8 cellular contexts compared by ENCODE assay signal in the genomic region with DNA sequence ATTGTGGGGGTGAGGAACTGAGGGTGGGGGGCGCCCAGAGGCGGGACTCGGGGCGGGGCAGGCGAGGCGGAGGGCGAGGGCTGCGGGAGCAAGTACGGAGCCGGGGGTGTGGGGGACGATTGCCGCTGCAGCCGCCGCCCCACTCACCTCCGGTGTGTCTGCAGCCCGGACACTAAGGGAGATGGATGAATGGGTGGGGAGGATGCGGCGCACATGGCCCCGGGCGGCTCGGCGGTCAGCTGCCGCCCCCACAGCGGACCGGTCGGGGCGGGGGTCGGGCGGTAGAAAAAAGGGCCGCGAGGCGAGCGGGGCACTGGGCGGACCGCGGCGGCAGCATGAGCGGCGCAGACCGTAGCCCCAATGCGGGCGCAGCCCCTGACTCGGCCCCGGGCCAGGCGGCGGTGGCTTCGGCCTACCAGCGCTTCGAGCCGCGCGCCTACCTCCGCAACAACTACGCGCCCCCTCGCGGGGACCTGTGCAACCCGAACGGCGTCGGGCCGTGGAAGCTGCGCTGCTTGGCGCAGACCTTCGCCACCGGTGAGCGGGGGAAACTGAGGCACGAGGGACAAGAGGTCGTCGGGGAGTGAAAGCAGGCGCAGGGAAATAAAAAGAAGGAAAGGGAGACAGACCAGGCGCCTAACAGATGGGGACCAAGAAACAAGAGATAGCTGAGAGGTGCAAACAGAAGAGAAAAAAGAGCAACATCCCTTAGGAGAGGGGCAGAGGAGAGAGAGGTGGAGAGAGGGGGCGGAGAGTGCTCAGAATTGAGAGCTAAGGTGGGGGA. TPM values are rescaled to one million over a fixed set of nuclear protein-coding genes. Genes with fewer than 3 reads are reported as not detected.
DNase-seq lines count a peak whose midpoint lies in the region; ATAC-seq and TF ChIP-seq lines count a peak whose summit lies in the region.

A gene with protein sequence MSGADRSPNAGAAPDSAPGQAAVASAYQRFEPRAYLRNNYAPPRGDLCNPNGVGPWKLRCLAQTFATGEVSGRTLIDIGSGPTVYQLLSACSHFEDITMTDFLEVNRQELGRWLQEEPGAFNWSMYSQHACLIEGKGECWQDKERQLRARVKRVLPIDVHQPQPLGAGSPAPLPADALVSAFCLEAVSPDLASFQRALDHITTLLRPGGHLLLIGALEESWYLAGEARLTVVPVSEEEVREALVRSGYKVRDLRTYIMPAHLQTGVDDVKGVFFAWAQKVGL (plus strand): TSS at position 313 of the 784 bp plus-strand sequence. CDS start 23 bp downstream, at position 336.

- no peak within 1 kb of the TSS for H2AFZ ChIP-seq in OCI-LY7 (ENCODE audit: low read length)
- peak within 1 kb of the TSS; percentile 76 for H2AFZ ChIP-seq in neuron (ENCODE audit: low read depth, low read length)

- H3K36me3 ChIP-seq in OCI-LY7 (ENCODE audit: insufficient read depth, low read length) (no peaks in the 10 kb centered on the region), neuron (ENCODE audit: insufficient read depth, low read length) (no peaks in the 10 kb centered on the region), thoracic aorta (no peaks in the 10 kb centered on the region)

- no TSS peak for BruUV-seq in OCI-LY7 (replicated peaks; lab: Mats Ljungman, UMichigan)

- peak; percentile 79 for DNase-seq in 8988T
- peak; percentile 75 for DNase-seq in GM19238 (ENCODE audit: insufficient read length, low spot score)
- peak; percentile 56 for DNase-seq in OCI-LY7 (ENCODE audit: low spot score)
- peak; percentile 47 for DNase-seq in activated effector memory CD4-positive, alpha-beta T cell treated with Interleukin-2 at 50 U/mL for 16 hours
- peak; percentile 42 for DNase-seq in fibroblast of the aortic adventitia (ENCODE audit: low read depth)
- no peak for DNase-seq in thoracic aorta (ENCODE audit: low spot score)

- no peaks in the 10 kb centered on the region for H3K79me2 ChIP-seq in OCI-LY7 (ENCODE audit: insufficient read depth, low read depth, low read length)

- H4K20me1 ChIP-seq in OCI-LY7 (ENCODE audit: insufficient read depth, low read length): no peaks in the 10 kb centered on the region

- H3K9me3 ChIP-seq in OCI-LY7 (ENCODE audit: low read length) (no peaks in the 10 kb centered on the region), neuron (ENCODE audit: low read length) (no peaks in the 10 kb centered on the region), thoracic aorta (no peaks in the 10 kb centered on the region)

- CTCF ChIA-PET in OCI-LY7 (lab: Charles Lee; ENCODE audit: unreplicated experiment): interaction anchor here (0.6 to 1.0 kb wide), 2 partner anchors 14 to 16 kb away, joined by 3 read pairs; no protein-coding TSS in a partner anchor

- intact Hi-C loops in OCI-LY7 (cut with micrococcal nuclease; ENCODE audit: unreplicated experiment): no loop called here

- no peaks in the 10 kb centered on the region for H3K4me1 ChIP-seq in OCI-LY7 (ENCODE audit: insufficient read depth, low read length, poor library complexity, severe bottlenecking)
- peaks cover 8% of the 10 kb centered on the region for H3K4me1 ChIP-seq in neuron (ENCODE audit: insufficient read depth, low read length)
- peaks cover 22 to 69% of the 10 kb centered on the region in 2 donors for H3K4me1 ChIP-seq in thoracic aorta (ENCODE audit: control insufficient read depth in 1 of 2, low read depth in 2 of 2)

- peak within 1 kb of the TSS; percentile 53; the same call in 1 of the 2 replicates for H3K4me2 ChIP-seq in OCI-LY7 (ENCODE audit: low read length)

- peak; percentile 76 for TF ChIP-seq CTCF in OCI-LY7 (conservative IDR thresholded peaks at IDR 0.05; ENCODE audit: low read length)
- TF ChIP-seq CTCF in fibroblast of the aortic adventitia (IDR thresholded peaks at IDR 0.05; ENCODE audit: insufficient read depth, low read length): peak; percentile 68
- TF ChIP-seq CTCF in thoracic aorta (IDR thresholded peaks at IDR 0.05): peak; percentile 69

- H3K9me2 ChIP-seq in OCI-LY7 (ENCODE audit: insufficient read depth, low read length): no peaks in the 10 kb centered on the region

- no peak for ATAC-seq in thoracic aorta (ENCODE audit: insufficient number of reproducible peaks, low FRiP score, low read depth)
- ATAC-seq in HG02973 (IDR thresholded peaks at IDR 0.05; ENCODE audit: unreplicated experiment): no peak

- H3K4me3 ChIP-seq in OCI-LY7 (ENCODE audit: low read depth, low read length, poor library complexity, severe bottlenecking): no peak within 1 kb of the TSS
- H3K4me3 ChIP-seq in fibroblast of the aortic adventitia (ENCODE audit: low read depth, low read length): peak within 1 kb of the TSS; percentile 25
- no peak within 1 kb of the TSS for H3K4me3 ChIP-seq in neuron (ENCODE audit: low read length)
- peak within 1 kb of the TSS; percentile 69 for H3K4me3 ChIP-seq in thoracic aorta

- POLR2A ChIA-PET in OCI-LY7 (lab: Charles Lee): no interaction called here

- no peaks in the 10 kb centered on the region for H3K27me3 ChIP-seq in neuron (ENCODE audit: insufficient read depth, low read length)
- H3K27me3 ChIP-seq in thoracic aorta (replicated peaks; ENCODE audit: insufficient read depth): no peaks in the 10 kb centered on the region

- no peak within 1 kb of the TSS for H3K27ac ChIP-seq in OCI-LY7 (ENCODE audit: low read depth, low read length, poor library complexity, severe bottlenecking)
- H3K27ac ChIP-seq in thoracic aorta: peak within 1 kb of the TSS; percentile 59 to 77

RNA-seq across cellular contexts. Expression of the gene that starts here (rescaled TPM):
- not detected in 2 replicates for total RNA-seq in OCI-LY7 (2014; rRNA removed; shearing (Covaris generic))
- total RNA-seq in OCI-LY7 (2022) (not detected in 2 replicates), fibroblast of the aortic adventitia (ENCODE audit: low replicate concordance) (not detected in 2 replicates), thoracic aorta (10 to 100 TPM in 1 of 2 donors, 1 to 10 TPM in 1; 3.1 to 22.9 TPM)

Comparison
In these comparisons a context has a peak if more than half of its experiments do, and no peak if none do; other contexts are left out.
1. Peak in DNase-seq and H3K4me2 ChIP-seq in OCI-LY7; RNA of the gene not detected or under 1 TPM.
2. Peak in DNase-seq and H3K4me3 ChIP-seq in fibroblast of the aortic adventitia; RNA of the gene not detected or under 1 TPM.